Comparison of ENCODE assay signal across 32 cellular contexts in the genomic region with DNA sequence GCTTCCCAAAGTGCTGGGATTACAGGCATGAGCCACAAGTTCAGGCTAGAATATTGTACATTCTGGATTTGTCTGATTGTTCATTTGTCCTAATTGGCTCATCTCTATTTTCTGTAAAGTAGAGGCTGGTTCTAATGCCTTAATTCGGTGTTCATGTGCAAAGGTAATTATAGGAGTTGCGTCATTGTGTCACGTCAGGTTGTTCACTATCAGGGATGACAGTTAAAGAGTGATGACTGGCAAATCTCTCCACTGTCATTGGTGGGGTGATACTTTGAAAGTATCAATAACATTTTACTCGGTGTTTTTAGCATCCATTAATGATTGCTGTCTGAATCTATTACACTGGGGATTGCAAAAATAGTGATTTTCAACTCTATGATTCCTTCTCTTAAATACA. TPM values are rescaled to one million over a fixed set of nuclear protein-coding genes. Genes with fewer than 3 reads are reported as not detected.
"Had no signal": no experiment of that assay in that cellular context is flagged by ENCODE, and none has a peak within 500 bp of the region (broad histone marks: within the 10 kb centered on the region; RNA-seq: fewer than 3 reads in every experiment).

No MANE protein-coding gene starts in this region.

- DNase-seq: naive thymus-derived CD8-positive, alpha-beta T cell; nephron progenitor cell; occipital lobe; ovary; posterior cingulate gyrus; psoas muscle; right cardiac atrium; spleen; stimulated activated CD4-positive, alpha-beta T cell treated with anti-CD3 and anti-CD28 coated beads, Interleukin-12 subunit alpha, Interleukin-12 subunit beta, amount 100 ng/mL, for 4 hours; stimulated activated CD4-positive, alpha-beta T cell treated with anti-CD3 and anti-CD28 coated beads, Interleukin-1b, Interleukin-23, amount 100 ng/mL, for 48 hours; stimulated activated CD4-positive, alpha-beta T cell treated with anti-CD3 and anti-CD28 coated beads, Interleukin-4, amount 100 ng/mL, for 1 hour; stimulated activated CD4-positive, alpha-beta T cell treated with anti-CD3 and anti-CD28 coated beads, Interleukin-4, amount 100 ng/mL, for 4 hours; stimulated activated CD8-positive, alpha-beta memory T cell treated with anti-CD3 and anti-CD28 coated beads, Interleukin-4, amount 100 ng/mL, for 48 hours; stimulated activated naive CD4-positive, alpha-beta T cell; stimulated activated naive CD8-positive, alpha-beta T cell treated with anti-CD3 and anti-CD28 coated beads, Interleukin-15, amount 100 ng/mL, for 72 hours; stimulated activated naive CD8-positive, alpha-beta T cell treated with anti-CD3 and anti-CD28 coated beads, Interleukin-15, Interleukin-2, amounts not matched to agents 100 U/mL and 50 U/mL, for 24 hours; substantia nigra; testis; tibial artery; transverse colon; upper lobe of right lung; uterus had no signal

- H3K9me3 ChIP-seq: ovary, psoas muscle, spleen, suprapubic skin, testis, tibial artery, transverse colon, upper lobe of right lung, uterus had no signal

- H3K27ac ChIP-seq: neural progenitor cell, ovary, parathyroid adenoma, psoas muscle, skin epidermis, spleen, suprapubic skin, testis, tibial artery, transverse colon, upper lobe of right lung, uterus had no signal

- ATAC-seq: naive thymus-derived CD8-positive, alpha-beta T cell; natural killer cell treated with Interleukin-12 subunit alpha and Interleukin-12 subunit beta and Interleukin-15 and Interleukin-18, amount 100 ng/mL, for 72 hours; psoas muscle; right cardiac atrium; sciatic nerve; stimulated activated memory B cell treated with anti-CD40 and anti-IgM and Interleukin-4, amounts not matched to agents 10 μg/mL and 1 μg/mL and 100 μg/mL, for 72 hours; stimulated activated naive CD8-positive, alpha-beta T cell treated with anti-CD3 and anti-CD28 coated beads, Interleukin-15, amount 100 ng/mL, for 72 hours; stimulated activated naive CD8-positive, alpha-beta T cell treated with anti-CD3 and anti-CD28 coated beads, Interleukin-15, Interleukin-2, amounts not matched to agents 100 U/mL and 50 U/mL, for 24 hours; upper lobe of right lung had no signal

- H2AFZ ChIP-seq: neural progenitor cell, parathyroid adenoma had no signal

- H3K4me1 ChIP-seq: neural progenitor cell, psoas muscle, suprapubic skin, testis, upper lobe of right lung, uterus had no signal

- H3K4me1 Mint-ChIP-seq: nephron progenitor cell; stimulated activated naive CD8-positive, alpha-beta T cell treated with anti-CD3 and anti-CD28 coated beads, Interleukin-15, amount 100 ng/mL, for 72 hours had no signal

- H3K36me3 Mint-ChIP-seq: naive thymus-derived CD8-positive, alpha-beta T cell; natural killer cell treated with Interleukin-12 subunit alpha and Interleukin-12 subunit beta and Interleukin-15 and Interleukin-18, amount 100 ng/mL, for 72 hours; neural progenitor cell; stimulated activated memory B cell treated with anti-CD40 and anti-IgM and Interleukin-4, amounts not matched to agents 10 μg/mL and 1 μg/mL and 100 μg/mL, for 72 hours; type B pancreatic cell had no signal

- H3K27me3 ChIP-seq: ovary, spleen, suprapubic skin, testis, tibial artery, upper lobe of right lung, uterus had no signal

- H3K4me3 Mint-ChIP-seq: naive thymus-derived CD8-positive, alpha-beta T cell; natural killer cell treated with Interleukin-12 subunit alpha and Interleukin-12 subunit beta and Interleukin-15 and Interleukin-18, amount 100 ng/mL, for 72 hours; nephron progenitor cell; neural progenitor cell; stimulated activated memory B cell treated with anti-CD40 and anti-IgM and Interleukin-4, amounts not matched to agents 10 μg/mL and 1 μg/mL and 100 μg/mL, for 72 hours; stimulated activated naive CD8-positive, alpha-beta T cell treated with anti-CD3 and anti-CD28 coated beads, Interleukin-15, amount 100 ng/mL, for 72 hours; type B pancreatic cell had no signal

- H3K4me3 ChIP-seq: neural progenitor cell, ovary, psoas muscle, skin epidermis, smooth muscle cell, spleen, suprapubic skin, testis, tibial artery, transverse colon, upper lobe of right lung, uterus had no signal

- H3K9ac ChIP-seq: neural progenitor cell, parathyroid adenoma had no signal

- H3K9me3 Mint-ChIP-seq: naive thymus-derived CD8-positive, alpha-beta T cell; natural killer cell treated with Interleukin-12 subunit alpha and Interleukin-12 subunit beta and Interleukin-15 and Interleukin-18, amount 100 ng/mL, for 72 hours; neural progenitor cell; stimulated activated memory B cell treated with anti-CD40 and anti-IgM and Interleukin-4, amounts not matched to agents 10 μg/mL and 1 μg/mL and 100 μg/mL, for 72 hours; stimulated activated naive CD8-positive, alpha-beta T cell treated with anti-CD3 and anti-CD28 coated beads, Interleukin-15, amount 100 ng/mL, for 72 hours; type B pancreatic cell had no signal

- H3K36me3 ChIP-seq: neural progenitor cell, ovary, suprapubic skin, tibial artery, transverse colon, uterus had no signal

- H3K27ac Mint-ChIP-seq: natural killer cell treated with Interleukin-12 subunit alpha and Interleukin-12 subunit beta and Interleukin-15 and Interleukin-18, amount 100 ng/mL, for 72 hours; nephron progenitor cell; neural progenitor cell; progenitor cell of endocrine pancreas; stimulated activated memory B cell treated with anti-CD40 and anti-IgM and Interleukin-4, amounts not matched to agents 10 μg/mL and 1 μg/mL and 100 μg/mL, for 72 hours; stimulated activated naive CD8-positive, alpha-beta T cell treated with anti-CD3 and anti-CD28 coated beads, Interleukin-15, amount 100 ng/mL, for 72 hours; type B pancreatic cell had no signal

- H3K79me2 ChIP-seq: parathyroid adenoma had no signal

- H3K4me2 ChIP-seq: neural progenitor cell, smooth muscle cell had no signal

RNA-seq across cellular contexts. Expression of gene KIAA1549L, which starts 15.3 kb away (rescaled TPM):
- total RNA-seq: naive thymus-derived CD8-positive, alpha-beta T cell; natural killer cell treated with Interleukin-12 subunit alpha and Interleukin-12 subunit beta and Interleukin-15 and Interleukin-18, amount 100 ng/mL, for 72 hours; upper lobe of right lung had no signal
